10 cellular contexts compared by ENCODE assay signal in genomic region chr5:168654225-168654624, GRCh38.
A peak's percentile ranks its signal among the peaks of the same experiment; 100 is the strongest.
DNase-seq lines count a peak whose midpoint lies in the region; ATAC-seq and TF ChIP-seq lines count a peak whose summit lies in the region.
"Had no signal": no experiment of that assay in that cellular context is flagged by ENCODE, and none has a peak within 500 bp of the region (broad histone marks: within the 10 kb centered on the region; RNA-seq: fewer than 3 reads in every experiment).

No MANE protein-coding gene starts in this region.

- H3K27me3 ChIP-seq in BE2C (no peaks in the 10 kb centered on the region), SJCRH30 (no peaks in the 10 kb centered on the region)

- peaks cover 17% of the 10 kb centered on the region for H3K36me3 ChIP-seq in BE2C
- H3K36me3 ChIP-seq in SJCRH30 = no peaks in the 10 kb centered on the region
- H3K36me3 ChIP-seq: prostate gland had no signal

- peak overlapping the region; percentile 76 for H3K27ac ChIP-seq in SJCRH30
- H3K27ac ChIP-seq: prostate gland had no signal

- H3K4me3 ChIP-seq in BE2C (ENCODE audit: low read depth, low read length) (peak overlapping the region; percentile 9; the same call in 1 of the 2 replicates), SJCRH30 (peak overlapping the region; percentile 26), fibroblast of pulmonary artery (replicated peaks; ENCODE audit: low read depth, low read length) (no peak overlapping the region), retinal pigment epithelial cell (ENCODE audit: low read length) (no peak overlapping the region)
- H3K4me3 ChIP-seq: prostate gland had no signal

- TF ChIP-seq CTCF in BE2C (IDR thresholded peaks at IDR 0.05; ENCODE audit: low read depth, low read length) (no peak), fibroblast of pulmonary artery (IDR thresholded peaks at IDR 0.05; ENCODE audit: low read length, missing control alignments) (no peak), retinal pigment epithelial cell (conservative IDR thresholded peaks at IDR 0.05; ENCODE audit: low read depth, low read length) (no peak)

- DNase-seq in BE2C = peak; percentile 82
- DNase-seq in SJCRH30 = peak; percentile 79 to 86
- peak; percentile 42 for DNase-seq in fibroblast of pulmonary artery (ENCODE audit: low read depth)
- DNase-seq in retinal pigment epithelial cell (ENCODE audit: low read depth) = peak; percentile 94
- DNase-seq in GF-D8 (lab: John Stamatoyannopoulos, UW) = no peak
- no peak for DNase-seq in DMS53 (lab: John Stamatoyannopoulos, UW)
- DNase-seq: activated effector memory CD4-positive, alpha-beta T cell treated with anti-CD3 and anti-CD28 coated beads, Interleukin-2, amount 50 U/mL, for 16 hours had no signal

- no peaks in the 10 kb centered on the region for H3K9me3 ChIP-seq in BE2C
- H3K9me3 ChIP-seq in SJCRH30 (replicated peaks) = no peaks in the 10 kb centered on the region; the same call in 1 of the 2 replicates
- H3K9me3 ChIP-seq: prostate gland had no signal

- no peak for ATAC-seq in GM18520 (IDR thresholded peaks at IDR 0.05; ENCODE audit: unreplicated experiment)
- no peak for ATAC-seq in HG03469 (IDR thresholded peaks at IDR 0.05; ENCODE audit: unreplicated experiment)

- peaks cover 51% of the 10 kb centered on the region for H3K4me1 ChIP-seq in BE2C
- H3K4me1 ChIP-seq in SJCRH30 = peaks cover 36% of the 10 kb centered on the region
- H3K4me1 ChIP-seq: prostate gland had no signal

Comparison
In these comparisons a context has a peak if more than half of its experiments do, and no peak if none do; other contexts are left out.
1. DNase-seq: peak in BE2C (single experiment), SJCRH30 (2 of 2), fibroblast of pulmonary artery (single experiment) and retinal pigment epithelial cell (single experiment); none in GF-D8 (single experiment) and DMS53 (single experiment).
2. H3K4me3 ChIP-seq: peak in BE2C (single experiment) and SJCRH30 (single experiment); none in fibroblast of pulmonary artery (single experiment) and retinal pigment epithelial cell (single experiment).